21 cellular contexts compared by ENCODE assay signal in the genomic region with DNA sequence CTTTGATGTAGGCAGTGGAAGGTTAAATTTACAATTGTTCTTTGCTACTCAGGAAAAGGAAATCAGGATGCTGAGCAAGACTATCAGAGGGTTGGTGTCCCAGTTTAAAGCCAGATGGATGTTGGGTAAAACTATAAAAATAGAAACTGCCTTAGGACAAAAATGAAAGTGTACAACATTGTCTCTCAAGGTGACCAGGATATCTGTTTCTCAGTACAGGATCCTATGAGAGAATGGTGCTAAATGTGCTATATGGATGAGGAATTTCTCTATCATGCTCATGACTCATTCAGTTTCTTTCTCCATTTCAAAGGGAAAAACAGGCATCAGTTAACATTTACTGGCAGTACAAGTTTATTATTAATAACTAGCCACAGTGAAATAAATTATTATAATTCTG.
DNase-seq lines count a peak whose midpoint lies in the region; ATAC-seq, FAIRE-seq and TF ChIP-seq lines count a peak whose summit lies in the region.
"Had no signal": no experiment of that assay in that cellular context is flagged by ENCODE, and none has a peak within 500 bp of the region (broad histone marks: within the 10 kb centered on the region; RNA-seq: fewer than 3 reads in every experiment).

No MANE protein-coding gene starts in this region.

- TF ChIP-seq CTCF in esophagus squamous epithelium (IDR thresholded peaks at IDR 0.05) (no peak), left lung (IDR thresholded peaks at IDR 0.05) (no peak)

- H3K4me1 ChIP-seq in neuronal stem cell (ENCODE audit: control insufficient read depth in 2 of 2, insufficient read depth in 1 of 2, low read depth in 1 of 2, low read length in 2 of 2) (no peaks in the 10 kb centered on the region), SJCRH30 (no peaks in the 10 kb centered on the region), esophagus squamous epithelium (no peaks in the 10 kb centered on the region), left lung (no peaks in the 10 kb centered on the region)
- H3K4me1 ChIP-seq: gastroesophageal sphincter, upper lobe of left lung had no signal

- H2AK5ac ChIP-seq in neuronal stem cell (ENCODE audit: low read depth, low read length), result no peak overlapping the region

- no peaks in the 10 kb centered on the region for H3K79me1 ChIP-seq in neuronal stem cell (ENCODE audit: low read depth, low read length)

- no peak overlapping the region for H3K23ac ChIP-seq in neuronal stem cell (ENCODE audit: low read depth, low read length, poor library complexity)

- no peak overlapping the region for H2BK12ac ChIP-seq in neuronal stem cell (ENCODE audit: low read length)

- no peaks in the 10 kb centered on the region for H3K27me3 ChIP-seq in neuronal stem cell (ENCODE audit: control insufficient read depth in 3 of 3, insufficient read depth in 3 of 3, low read depth in 1 of 3, low read length in 3 of 3)
- H3K27me3 ChIP-seq in SJCRH30, result no peaks in the 10 kb centered on the region
- no peaks in the 10 kb centered on the region for H3K27me3 ChIP-seq in esophagus squamous epithelium
- no peaks in the 10 kb centered on the region for H3K27me3 ChIP-seq in left lung
- H3K27me3 ChIP-seq: gastroesophageal sphincter, upper lobe of left lung had no signal

- no peak overlapping the region for H2BK120ac ChIP-seq in neuronal stem cell (ENCODE audit: low read depth, low read length)

- H2BK15ac ChIP-seq in neuronal stem cell (ENCODE audit: low read length), result no peak overlapping the region

- H3K9me3 ChIP-seq in neuronal stem cell (replicated peaks in 1 of 2; ENCODE audit: control insufficient read depth in 2 of 2, insufficient read depth in 1 of 2, low read depth in 1 of 2, low read length in 2 of 2) (no peaks in the 10 kb centered on the region), SJCRH30 (replicated peaks) (no peaks in the 10 kb centered on the region), esophagus squamous epithelium (no peaks in the 10 kb centered on the region), left lung (no peaks in the 10 kb centered on the region)
- H3K9me3 ChIP-seq: gastroesophageal sphincter, upper lobe of left lung had no signal

- TF ChIP-seq POLR2A in esophagus squamous epithelium (IDR thresholded peaks at IDR 0.05), result no peak

- no peaks in the 10 kb centered on the region for H3K36me3 ChIP-seq in neuronal stem cell (replicated peaks in 1 of 2; ENCODE audit: control insufficient read depth in 2 of 2, insufficient read depth in 2 of 2, low read length in 2 of 2)
- H3K36me3 ChIP-seq in SJCRH30, result no peaks in the 10 kb centered on the region
- H3K36me3 ChIP-seq in esophagus squamous epithelium, result no peaks in the 10 kb centered on the region
- H3K36me3 ChIP-seq in left lung, result no peaks in the 10 kb centered on the region
- H3K36me3 ChIP-seq: gastroesophageal sphincter, upper lobe of left lung had no signal

- no peak overlapping the region for H3K4ac ChIP-seq in neuronal stem cell (ENCODE audit: low read length)

- H3K4me2 ChIP-seq in neuronal stem cell (ENCODE audit: insufficient read depth, low read length, poor library complexity, severe bottlenecking), result no peak overlapping the region

- H3K4me3 ChIP-seq in neuronal stem cell (ENCODE audit: low read length in 2 of 2) (no peak overlapping the region), SJCRH30 (no peak overlapping the region), esophagus squamous epithelium (no peak overlapping the region), left lung (no peak overlapping the region)
- H3K4me3 ChIP-seq: gastroesophageal sphincter, upper lobe of left lung had no signal

- no peak overlapping the region for H4K8ac ChIP-seq in neuronal stem cell (ENCODE audit: low read depth, low read length)

- H3K18ac ChIP-seq in neuronal stem cell (ENCODE audit: low read length), result no peak overlapping the region

- H2AFZ ChIP-seq in neuronal stem cell (ENCODE audit: low read length), result peak overlapping the region; percentile 29

- peak; percentile 83 for FAIRE-seq in RCC 7860 (lab: Jason Lieb, UNC)

- no peak overlapping the region for H3K9ac ChIP-seq in neuronal stem cell (ENCODE audit: low read depth, low read length, poor library complexity)

- no peak overlapping the region for H4K91ac ChIP-seq in neuronal stem cell (ENCODE audit: low read depth, low read length, poor library complexity)

- ATAC-seq in GM21526 (IDR thresholded peaks at IDR 0.05; ENCODE audit: low FRiP score, unreplicated experiment) (no peak), left lung (no peak)
- ATAC-seq: effector memory CD8-positive, alpha-beta T cell; gastroesophageal sphincter; stimulated activated naive CD8-positive, alpha-beta T cell treated with anti-CD3 and anti-CD28 coated beads, Interleukin-15, Interleukin-2, amounts not matched to agents 100 U/mL and 50 U/mL, for 24 hours had no signal

- no peak overlapping the region for H3K14ac ChIP-seq in neuronal stem cell (ENCODE audit: low read length)

- intact Hi-C loops in esophagus squamous epithelium (cut with DNase I), result no loop called here
- intact Hi-C loops in left lung (cut with DNase I), result no loop called here

- DNase-seq in HCEC 1CT, result peak; percentile 43
- DNase-seq in RCC 7860 (ENCODE audit: low spot score), result peak; percentile 34
- DNase-seq in fibroblast of gingiva (ENCODE audit: low read depth), result peak; percentile 4
- no peak for DNase-seq in neuronal stem cell (ENCODE audit: low spot score)
- no peak for DNase-seq in SJCRH30
- DNase-seq in esophagus squamous epithelium (lab: John Stamatoyannopoulos, UW), result no peak
- no peak for DNase-seq in left lung
- DNase-seq: activated CD8-positive, alpha-beta memory T cell treated with anti-CD3 and anti-CD28 coated beads for 24 hours; activated naive CD8-positive, alpha-beta T cell treated with anti-CD3 and anti-CD28 coated beads for 36 hours; caudate nucleus; DMS 273 treated with DMSO at 0.1 percent for 48 hours; effector memory CD8-positive, alpha-beta T cell; H9; Kasumi-1; NCI-H1436 treated with DMSO at 0.1 percent for 48 hours; NCI-H2227 treated with DMSO at 0.1 percent for 48 hours; stimulated activated naive CD8-positive, alpha-beta T cell treated with anti-CD3 and anti-CD28 coated beads, Interleukin-15, Interleukin-2, amounts not matched to agents 100 U/mL and 50 U/mL, for 24 hours; upper lobe of left lung had no signal

- H3K27ac ChIP-seq in neuronal stem cell (replicated peaks; ENCODE audit: low read length) (no peak overlapping the region), SJCRH30 (no peak overlapping the region), esophagus squamous epithelium (no peak overlapping the region), left lung (no peak overlapping the region)
- H3K27ac ChIP-seq: C4-2B, gastroesophageal sphincter, upper lobe of left lung had no signal

- H2BK5ac ChIP-seq in neuronal stem cell (ENCODE audit: low read length), result no peak overlapping the region

Comparison
In these comparisons a context has a peak if more than half of its experiments do, and no peak if none do; other contexts are left out.
1. DNase-seq: peak in HCEC 1CT (single experiment), RCC 7860 (single experiment) and fibroblast of gingiva (single experiment); none in neuronal stem cell (single experiment), SJCRH30 (0 of 2), esophagus squamous epithelium (single experiment) and left lung (0 of 2).